ENCODE assay signal across 25 cellular contexts in genomic region chr2:135203944-135204343, GRCh38.
"Had no signal": no experiment of that assay in that cellular context is flagged by ENCODE, and none has a peak within 500 bp of the region (broad histone marks: within the 10 kb centered on the region; RNA-seq: fewer than 3 reads in every experiment).

No MANE protein-coding gene starts in this region.

- ATAC-seq: activated CD4-positive, alpha-beta T cell treated with anti-CD3 and anti-CD28 coated beads for 36 hours; activated T-cell treated with anti-CD3 and anti-CD28 coated beads, Interleukin-2, amount 50 U/mL, for 4 hours; activated T-helper 17 cell treated with anti-CD3 and anti-CD28 coated beads, Interleukin-2, amount 50 U/mL, for 72 hours; body of pancreas; heart left ventricle had no signal

- H3K27ac ChIP-seq: adrenal gland, colonic mucosa, epithelial cell of prostate, heart left ventricle had no signal

- H3K4me3 ChIP-seq: adrenal gland, body of pancreas, colonic mucosa, heart left ventricle had no signal

- H3K4me3 Mint-ChIP-seq: activated CD4-positive, alpha-beta memory T cell treated with anti-CD3 and anti-CD28 coated beads for 36 hours; activated CD4-positive, alpha-beta T cell treated with anti-CD3 and anti-CD28 coated beads for 36 hours; activated CD4-positive, alpha-beta T cell treated with anti-CD3 and anti-CD28 coated beads, Interleukin-2, amount 10 ng/mL, durations not matched to agents 24 days and 14 days; activated naive CD8-positive, alpha-beta T cell; activated T-cell treated with anti-CD3 and anti-CD28 coated beads, Interleukin-2, amount 50 U/mL, for 4 hours; activated T-helper 17 cell treated with anti-CD3 and anti-CD28 coated beads, Interleukin-2, amount 50 U/mL, for 72 hours had no signal

- H3K9me3 ChIP-seq: adrenal gland, body of pancreas, colonic mucosa, heart left ventricle had no signal

- H3K36me3 ChIP-seq: adrenal gland, colonic mucosa had no signal

- H3K9me3 Mint-ChIP-seq: activated CD4-positive, alpha-beta memory T cell treated with anti-CD3 and anti-CD28 coated beads for 36 hours; activated CD4-positive, alpha-beta T cell treated with anti-CD3 and anti-CD28 coated beads, Interleukin-2, amount 10 ng/mL, durations not matched to agents 24 days and 14 days; activated T-cell treated with anti-CD3 and anti-CD28 coated beads, Interleukin-2, amount 50 U/mL, for 4 hours; activated T-helper 17 cell treated with anti-CD3 and anti-CD28 coated beads, Interleukin-2, amount 50 U/mL, for 72 hours had no signal

- H3K27ac Mint-ChIP-seq: activated CD4-positive, alpha-beta memory T cell treated with anti-CD3 and anti-CD28 coated beads for 36 hours; activated CD4-positive, alpha-beta T cell treated with anti-CD3 and anti-CD28 coated beads for 36 hours; activated CD4-positive, alpha-beta T cell treated with anti-CD3 and anti-CD28 coated beads, Interleukin-2, amount 10 ng/mL, durations not matched to agents 24 days and 14 days; activated naive CD8-positive, alpha-beta T cell; activated T-helper 17 cell treated with anti-CD3 and anti-CD28 coated beads, Interleukin-2, amount 50 U/mL, for 72 hours had no signal

- H3K27me3 Mint-ChIP-seq: activated CD4-positive, alpha-beta memory T cell treated with anti-CD3 and anti-CD28 coated beads for 36 hours; activated CD4-positive, alpha-beta T cell treated with anti-CD3 and anti-CD28 coated beads for 36 hours; activated CD4-positive, alpha-beta T cell treated with anti-CD3 and anti-CD28 coated beads, Interleukin-2, amount 10 ng/mL, durations not matched to agents 24 days and 14 days; activated naive CD8-positive, alpha-beta T cell; activated T-helper 17 cell treated with anti-CD3 and anti-CD28 coated beads, Interleukin-2, amount 50 U/mL, for 72 hours had no signal

- H3K4me1 Mint-ChIP-seq: activated CD4-positive, alpha-beta T cell treated with anti-CD3 and anti-CD28 coated beads for 36 hours; activated CD4-positive, alpha-beta T cell treated with anti-CD3 and anti-CD28 coated beads, Interleukin-2, amount 10 ng/mL, durations not matched to agents 24 days and 14 days; activated T-helper 17 cell treated with anti-CD3 and anti-CD28 coated beads, Interleukin-2, amount 50 U/mL, for 72 hours had no signal

- H3K27me3 ChIP-seq: adrenal gland, body of pancreas, colonic mucosa, heart left ventricle had no signal

- DNase-seq: activated CD4-positive, alpha-beta memory T cell treated with anti-CD3 and anti-CD28 coated beads for 36 hours; activated CD4-positive, alpha-beta T cell treated with anti-CD3 and anti-CD28 coated beads for 36 hours; activated CD4-positive, alpha-beta T cell treated with anti-CD3 and anti-CD28 coated beads, Interleukin-2, amount 10 ng/mL, durations not matched to agents 24 days and 14 days; activated CD4-positive, CD25-positive, alpha-beta regulatory T cell; activated CD4-positive, CD25-positive, alpha-beta regulatory T cell treated with anti-CD3 and anti-CD28 coated beads, Interleukin-2, amount 50 U/mL, for 72 hours; activated effector memory CD4-positive, alpha-beta T cell treated with Interleukin-2 at 50 U/mL for 16 hours; activated gamma-delta T cell treated with Interleukin-2 at 50 U/mL for 16 hours; activated naive CD4-positive, alpha-beta T cell treated with anti-CD3 and anti-CD28 coated beads, Interleukin-2, amount 50 U/mL, for 16 hours; activated naive CD4-positive, alpha-beta T cell treated with Interleukin-2 at 50 U/mL for 16 hours; activated T-cell treated with anti-CD3 and anti-CD28 coated beads, Interleukin-2, amount 50 U/mL, for 4 hours; adrenal gland; amygdala; aorta; central memory CD4-positive, alpha-beta T cell; cerebellar nuclear complex; colonic mucosa; effector CD8-positive, alpha-beta T cell; foreskin fibroblast; glutamatergic neuron; heart left ventricle; T-helper 2 cell had no signal

- H3K4me1 ChIP-seq: adrenal gland, colonic mucosa, heart left ventricle had no signal
